ENCODE assay signal across 23 cellular contexts in the genomic region with DNA sequence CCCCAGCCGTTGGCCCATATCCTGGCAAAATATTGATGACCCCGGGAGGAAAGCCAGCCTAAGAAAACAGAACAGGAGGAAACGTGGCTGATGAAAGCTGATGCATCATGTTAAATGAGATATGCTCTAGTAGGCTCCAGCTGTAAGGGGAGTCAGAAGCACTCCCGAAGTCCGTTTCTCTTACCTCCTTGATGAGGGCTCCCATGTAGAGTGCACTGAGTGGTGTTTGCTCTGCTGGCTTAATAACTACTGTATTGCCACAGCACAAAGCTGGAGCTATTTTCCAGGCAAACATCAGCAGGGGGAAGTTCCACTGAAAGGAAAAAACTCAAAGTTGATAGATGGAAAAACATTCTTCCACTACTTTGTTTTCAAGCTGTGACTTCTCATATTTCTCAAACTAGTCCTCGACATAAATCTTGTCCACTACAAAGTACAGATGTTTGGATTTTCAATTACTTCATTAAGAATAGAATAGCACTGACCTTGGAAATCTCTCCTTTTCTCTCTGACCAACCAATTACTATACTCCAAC.
"Had no signal": no experiment of that assay in that cellular context is flagged by ENCODE, and none has a peak within 500 bp of the region (broad histone marks: within the 10 kb centered on the region; RNA-seq: fewer than 3 reads in every experiment).

No MANE protein-coding gene starts in this region.

- H3K4me3 ChIP-seq: colonic mucosa, spleen, suprapubic skin, tibial artery had no signal

- H3K4me3 Mint-ChIP-seq: activated T-cell treated with anti-CD3 and anti-CD28 coated beads, Interleukin-2, amount 50 U/mL, for 72 hours; effector memory CD8-positive, alpha-beta T cell; mesothelial cell of epicardium; naive thymus-derived CD8-positive, alpha-beta T cell; T-helper 2 cell treated with Interferon-gamma antibody and Interleukin-4, amounts not matched to agents 5 μg/mL and 100 μg/mL, for 36 hours had no signal

- H3K27ac Mint-ChIP-seq: activated naive CD4-positive, alpha-beta T cell treated with anti-CD3 and anti-CD28 coated beads, Interleukin-2, amount 50 U/mL, for 72 hours; activated T-cell treated with anti-CD3 and anti-CD28 coated beads, Interleukin-2, amount 50 U/mL, for 72 hours; effector memory CD8-positive, alpha-beta T cell; mesothelial cell of epicardium; naive thymus-derived CD8-positive, alpha-beta T cell; T-helper 2 cell treated with Interferon-gamma antibody and Interleukin-4, amounts not matched to agents 5 μg/mL and 100 μg/mL, for 36 hours had no signal

- DNase-seq: activated CD4-positive, alpha-beta T cell treated with anti-CD3 and anti-CD28 coated beads for 4 hours; activated CD4-positive, alpha-beta T cell treated with anti-CD3 and anti-CD28 coated beads, Interleukin-2, amount 50 U/mL, for 4 hours; activated naive CD4-positive, alpha-beta T cell; activated T-cell treated with anti-CD3 and anti-CD28 coated beads for 4 hours; activated T-cell treated with anti-CD3 and anti-CD28 coated beads, Interleukin-2, amount 50 U/mL, for 72 hours; colonic mucosa; effector memory CD8-positive, alpha-beta T cell; foreskin fibroblast; head of caudate nucleus; hippocampal formation; left cardiac atrium; naive thymus-derived CD8-positive, alpha-beta T cell; right cardiac atrium; spleen; stimulated activated naive CD4-positive, alpha-beta T cell; tibial artery had no signal

- H3K36me3 Mint-ChIP-seq: mesothelial cell of epicardium had no signal

- H3K4me1 Mint-ChIP-seq: naive thymus-derived CD8-positive, alpha-beta T cell had no signal

- H3K4me1 ChIP-seq: colonic mucosa, spleen, suprapubic skin, tibial artery had no signal

- H3K36me3 ChIP-seq: colonic mucosa, spleen, suprapubic skin, tibial artery had no signal

- FAIRE-seq: keratinocyte, TTC549 had no signal

- H3K9me3 Mint-ChIP-seq: activated naive CD4-positive, alpha-beta T cell treated with anti-CD3 and anti-CD28 coated beads, Interleukin-2, amount 50 U/mL, for 72 hours; activated T-cell treated with anti-CD3 and anti-CD28 coated beads, Interleukin-2, amount 50 U/mL, for 72 hours; effector memory CD8-positive, alpha-beta T cell; mesothelial cell of epicardium; naive thymus-derived CD8-positive, alpha-beta T cell; T-helper 2 cell treated with Interferon-gamma antibody and Interleukin-4, amounts not matched to agents 5 μg/mL and 100 μg/mL, for 36 hours had no signal

- H3K27ac ChIP-seq: colonic mucosa, spleen, suprapubic skin, tibial artery, VCaP had no signal

- H3K27me3 ChIP-seq: colonic mucosa, spleen had no signal

- H3K9me3 ChIP-seq: colonic mucosa, spleen, suprapubic skin, tibial artery had no signal

- ATAC-seq: activated naive CD4-positive, alpha-beta T cell treated with anti-CD3 and anti-CD28 coated beads, Interleukin-2, amount 50 U/mL, for 72 hours; activated T-cell treated with anti-CD3 and anti-CD28 coated beads, Interleukin-2, amount 50 U/mL, for 72 hours; effector memory CD8-positive, alpha-beta T cell; left cardiac atrium; naive thymus-derived CD8-positive, alpha-beta T cell had no signal
